13 cellular contexts compared by ENCODE assay signal in genomic region chr13:106156468-106156867, GRCh38.
DNase-seq lines count a peak whose midpoint lies in the region; ATAC-seq and TF ChIP-seq lines count a peak whose summit lies in the region.
"Had no signal": no experiment of that assay in that cellular context is flagged by ENCODE, and none has a peak within 500 bp of the region (broad histone marks: within the 10 kb centered on the region; RNA-seq: fewer than 3 reads in every experiment).

No MANE protein-coding gene starts in this region.

- H3K9me3 ChIP-seq in prostate gland: no peaks in the 10 kb centered on the region
- H3K9me3 ChIP-seq: Peyer's patch, stomach had no signal

- H3K36me3 ChIP-seq in ACC112 (ENCODE audit: insufficient read depth, low read length): no peaks in the 10 kb centered on the region
- no peaks in the 10 kb centered on the region for H3K36me3 ChIP-seq in prostate gland
- H3K36me3 ChIP-seq: Peyer's patch, stomach had no signal

- DNase-seq in HPDE6-E6E7 (ENCODE audit: extremely low spot score): peak; percentile 88
- peak; percentile 98 for DNase-seq in astrocyte of the spinal cord (ENCODE audit: low read depth, low spot score)
- peak; percentile 98 for DNase-seq in kidney glomerular epithelial cell (lab: John Stamatoyannopoulos, UW)
- DNase-seq in prostate gland (ENCODE audit: low spot score): no peak
- no peak for DNase-seq in hippocampal formation (lab: John Stamatoyannopoulos, UW)
- no peak for DNase-seq in stimulated activated naive CD4-positive, alpha-beta T cell treated with Interleukin-2 at 50 U/mL for 16 hours (lab: John Stamatoyannopoulos, UW)
- DNase-seq: activated T-cell treated with anti-CD3 and anti-CD28 coated beads, Interleukin-2, amount 50 U/mL, for 1 hour; natural killer cell; NCI-H1694 treated with DMSO at 0.1 percent for 48 hours; Peyer's patch; stomach had no signal

- H3K4me3 ChIP-seq in ACC112 (ENCODE audit: low read depth, low read length): no peak overlapping the region
- no peak overlapping the region for H3K4me3 ChIP-seq in astrocyte of the spinal cord (ENCODE audit: low read depth, low read length)
- H3K4me3 ChIP-seq in prostate gland: no peak overlapping the region
- H3K4me3 ChIP-seq: Peyer's patch, stomach had no signal

- peak overlapping the region; percentile 95 for H3K27ac ChIP-seq in ACC112 (ENCODE audit: low read depth, low read length)
- H3K27ac ChIP-seq in prostate gland: no peak overlapping the region
- H3K27ac ChIP-seq: Peyer's patch, stomach had no signal

- no peak for TF ChIP-seq POLR2A in prostate gland (IDR thresholded peaks at IDR 0.05)

- no peaks in the 10 kb centered on the region for H3K27me3 ChIP-seq in ACC112 (ENCODE audit: insufficient read depth, low read length)
- no peaks in the 10 kb centered on the region for H3K27me3 ChIP-seq in prostate gland (replicated peaks; ENCODE audit: insufficient read depth)
- H3K27me3 ChIP-seq: Peyer's patch, stomach had no signal

- 69% methylated on average over 4 of the region's 4 CpGs for WGBS in prostate gland

- intact Hi-C loops in prostate gland (cut with DNase I): no loop called here

- H2AFZ ChIP-seq in ACC112 (ENCODE audit: low read length, unreplicated experiment): no peak overlapping the region

- H3K4me1 ChIP-seq in ACC112 (ENCODE audit: control insufficient read depth, insufficient read depth, low read length, unreplicated experiment) (peaks cover 37% of the 10 kb centered on the region), prostate gland (replicated peaks) (no peaks in the 10 kb centered on the region)
- H3K4me1 ChIP-seq: Peyer's patch had no signal

- ATAC-seq in HG03159 (IDR thresholded peaks at IDR 0.05; ENCODE audit: unreplicated experiment): no peak
- ATAC-seq: natural killer cell had no signal

- TF ChIP-seq CTCF in astrocyte of the spinal cord (IDR thresholded peaks at IDR 0.05; ENCODE audit: low read depth, low read length) (no peak), prostate gland (IDR thresholded peaks at IDR 0.05) (no peak)

- in situ Hi-C loops in astrocyte of the spinal cord (cut with HindIII; ENCODE audit: low sequenced_read_pairs): no loop called here

- H3K79me2 ChIP-seq in ACC112 (ENCODE audit: control insufficient read depth, insufficient read depth, low read length, unreplicated experiment): no peaks in the 10 kb centered on the region

Comparison
In these comparisons a context has a peak if more than half of its experiments do, and no peak if none do; other contexts are left out.
1. DNase-seq: peak in HPDE6-E6E7 (single experiment), astrocyte of the spinal cord (single experiment) and kidney glomerular epithelial cell (single experiment); none in prostate gland (single experiment), hippocampal formation (0 of 2) and stimulated activated naive CD4-positive, alpha-beta T cell treated with Interleukin-2 at 50 U/mL for 16 hours (single experiment).